ENCODE assay signal across 1 cellular context in the genomic region with DNA sequence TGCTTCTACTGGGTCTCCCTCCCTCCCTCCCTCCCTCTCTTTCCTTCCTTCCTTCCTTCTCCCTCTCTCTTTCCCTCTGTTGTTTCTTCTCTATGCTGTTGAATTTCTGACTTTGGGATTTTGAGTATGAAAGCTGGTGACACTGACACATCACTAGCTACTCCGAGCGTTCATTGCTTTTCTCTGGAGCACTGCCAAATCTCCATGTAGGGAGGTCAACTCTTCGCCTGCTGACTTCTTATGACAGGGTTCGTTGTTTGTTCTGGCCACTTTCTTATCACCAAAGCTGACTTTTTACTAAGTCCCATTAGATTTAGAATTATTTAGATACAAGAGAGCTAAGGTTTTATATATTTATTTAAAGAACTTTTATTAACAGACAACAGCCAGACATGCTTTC.
TF ChIP-seq lines count a peak whose summit lies in the region.

No MANE protein-coding gene starts in this region.

TF ChIP-seq in GM12878, 131 proteins besides CTCF, POLR2A, EP300 and RAD21 (continued from another document):
- TF ChIP-seq, protein P1, sequence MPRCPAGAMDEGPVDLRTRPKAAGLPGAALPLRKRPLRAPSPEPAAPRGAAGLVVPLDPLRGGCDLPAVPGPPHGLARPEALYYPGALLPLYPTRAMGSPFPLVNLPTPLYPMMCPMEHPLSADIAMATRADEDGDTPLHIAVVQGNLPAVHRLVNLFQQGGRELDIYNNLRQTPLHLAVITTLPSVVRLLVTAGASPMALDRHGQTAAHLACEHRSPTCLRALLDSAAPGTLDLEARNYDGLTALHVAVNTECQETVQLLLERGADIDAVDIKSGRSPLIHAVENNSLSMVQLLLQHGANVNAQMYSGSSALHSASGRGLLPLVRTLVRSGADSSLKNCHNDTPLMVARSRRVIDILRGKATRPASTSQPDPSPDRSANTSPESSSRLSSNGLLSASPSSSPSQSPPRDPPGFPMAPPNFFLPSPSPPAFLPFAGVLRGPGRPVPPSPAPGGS (IDR thresholded peaks at IDR 0.05; ENCODE audit: borderline replicate concordance, insufficient read depth, low read depth, low read length, poor library complexity, severe bottlenecking), result peak; percentile 46
TF ChIP-seq in GM12878: peak in this region for 1.
